1 cellular context compared by ENCODE assay signal in the genomic region with DNA sequence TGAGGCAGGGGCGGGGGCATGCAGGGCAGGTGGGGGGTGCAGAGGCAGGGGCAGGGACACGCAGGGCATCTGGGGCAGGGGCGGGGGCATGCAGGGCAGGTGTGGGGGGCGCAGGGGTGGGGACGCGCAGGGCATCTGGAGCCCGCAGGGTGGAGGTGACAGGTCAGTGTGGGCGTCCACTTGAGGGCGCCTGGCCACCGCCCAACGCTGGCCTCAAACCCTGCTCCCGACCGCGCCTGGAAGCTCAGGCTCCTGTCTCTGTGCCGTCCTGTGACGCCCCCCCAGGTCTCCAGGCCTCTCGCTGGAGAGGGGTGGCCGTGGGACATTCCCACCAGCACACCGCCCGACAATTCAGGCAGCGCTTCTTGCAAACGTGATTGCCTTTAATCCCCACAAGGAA. TPM values are rescaled to one million over a fixed set of nuclear protein-coding genes. Genes with fewer than 3 reads are reported as not detected.
"Had no signal": no experiment of that assay in that cellular context is flagged by ENCODE, and none has a peak within 500 bp of the region (broad histone marks: within the 10 kb centered on the region; RNA-seq: fewer than 3 reads in every experiment).

No MANE protein-coding gene starts in this region.

RNA-seq across cellular contexts. Expression of a gene that starts 59.4 kb away (rescaled TPM):
- polyA plus RNA-seq: fibroblast of lung had no signal
